In genomic region chr20:35453647-35454046, GRCh38 we compare ENCODE assay signal across 1 cellular context.
TF ChIP-seq lines count a peak whose summit lies in the region.

No MANE protein-coding gene starts in this region.

TF ChIP-seq in K562, 482 proteins besides CTCF, POLR2A, EP300 and RAD21:
- TF ChIP-seq NFE2L1 (tag; IDR thresholded peaks at IDR 0.05; ENCODE audit: borderline replicate concordance, low read depth): no peak
- TF ChIP-seq, protein P1, sequence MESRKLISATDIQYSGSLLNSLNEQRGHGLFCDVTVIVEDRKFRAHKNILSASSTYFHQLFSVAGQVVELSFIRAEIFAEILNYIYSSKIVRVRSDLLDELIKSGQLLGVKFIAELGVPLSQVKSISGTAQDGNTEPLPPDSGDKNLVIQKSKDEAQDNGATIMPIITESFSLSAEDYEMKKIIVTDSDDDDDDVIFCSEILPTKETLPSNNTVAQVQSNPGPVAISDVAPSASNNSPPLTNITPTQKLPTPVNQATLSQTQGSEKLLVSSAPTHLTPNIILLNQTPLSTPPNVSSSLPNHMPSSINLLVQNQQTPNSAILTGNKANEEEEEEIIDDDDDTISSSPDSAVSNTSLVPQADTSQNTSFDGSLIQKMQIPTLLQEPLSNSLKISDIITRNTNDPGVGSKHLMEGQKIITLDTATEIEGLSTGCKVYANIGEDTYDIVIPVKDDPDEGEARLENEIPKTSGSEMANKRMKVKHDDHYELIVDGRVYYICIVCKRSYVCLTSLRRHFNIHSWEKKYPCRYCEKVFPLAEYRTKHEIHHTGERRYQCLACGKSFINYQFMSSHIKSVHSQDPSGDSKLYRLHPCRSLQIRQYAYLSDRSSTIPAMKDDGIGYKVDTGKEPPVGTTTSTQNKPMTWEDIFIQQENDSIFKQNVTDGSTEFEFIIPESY (CRISPR knock-in tag; IDR thresholded peaks at IDR 0.05): 0 out of 2 replicates have a peak, but pooled peaks have one; percentile 52
